ENCODE assay signal across 8 cellular contexts in genomic region chr5:180071418-180072255, GRCh38. TPM values are rescaled to one million over a fixed set of nuclear protein-coding genes. Genes with fewer than 3 reads are reported as not detected.
DNase-seq lines count a peak whose midpoint lies in the region; ATAC-seq and TF ChIP-seq lines count a peak whose summit lies in the region.

TSS of gene RNF130 (minus strand) at chr5:180071759. CDS start at chr5:180071702, 57 bp downstream.

- intact Hi-C loops in HCT116 (cut with micrococcal nuclease): loop anchor here (5.0 kb wide), 1 partner anchor 214 kb away; the partner anchor contains the start of gene MRNIP

- no peaks in the 10 kb centered on the region for H3F3A ChIP-seq in smooth muscle cell (ENCODE audit: low read depth)

- H3K4me3 ChIP-seq in HCT116 (replicated peaks in 1 of 2; ENCODE audit: low read depth in 1 of 2, low read length in 2 of 2) (peak within 1 kb of the TSS; percentile 61 to 79), smooth muscle cell (peak within 1 kb of the TSS; percentile 90)

- peaks cover 6 to 25% of the 10 kb centered on the region in 2 experiments; a peak in 3 of 4 replicates for H3K4me1 ChIP-seq in HCT116 (ENCODE audit: control insufficient read depth in 1 of 2, insufficient read depth in 2 of 2, low read length in 2 of 2)
- peaks cover 34% of the 10 kb centered on the region for H3K4me1 ChIP-seq in smooth muscle cell (ENCODE audit: low read depth)

- TF ChIP-seq CTCF in HCT116 (IDR thresholded peaks at IDR 0.05 in 2 of 3, conservative IDR thresholded peaks at IDR 0.05 in 1 of 3; ENCODE audit: borderline replicate concordance in 1 of 3, insufficient read depth in 1 of 3, low read depth in 2 of 3, low read length in 2 of 3): no peak
- no peak for TF ChIP-seq CTCF in smooth muscle cell (IDR thresholded peaks at IDR 0.05; ENCODE audit: borderline replicate concordance, insufficient read depth, poor library complexity, severe bottlenecking)

- H3K27me3 ChIP-seq in HCT116 (ENCODE audit: insufficient read depth, low read length): no peaks in the 10 kb centered on the region
- H3K27me3 ChIP-seq in smooth muscle cell (ENCODE audit: low read depth): no peaks in the 10 kb centered on the region

- no peak for TF ChIP-seq RAD21 in HCT116 (IDR thresholded peaks at IDR 0.05; ENCODE audit: low read depth)

- H3K79me2 ChIP-seq in HCT116 (ENCODE audit: insufficient read depth, low read length) (peaks cover 43% of the 10 kb centered on the region), smooth muscle cell (ENCODE audit: low read depth) (peaks cover 43% of the 10 kb centered on the region)

- peak within 1 kb of the TSS; percentile 96 for H3K4me2 ChIP-seq in HCT116 (ENCODE audit: low read length)
- H3K4me2 ChIP-seq in smooth muscle cell: peak within 1 kb of the TSS; percentile 99

- POLR2A ChIA-PET in HCT116 (lab: Charles Lee): no interaction called here

- H4K20me1 ChIP-seq in HCT116 (ENCODE audit: insufficient read depth): no peaks in the 10 kb centered on the region
- peaks cover 41% of the 10 kb centered on the region for H4K20me1 ChIP-seq in smooth muscle cell (ENCODE audit: low read depth)

- RAD21 ChIA-PET in HCT116 (lab: Charles Lee; ENCODE audit: low non-redundant PET in 1 of 2, low total read pairs in 2 of 2, uncharacterized antibody in 2 of 2, unreplicated experiment in 2 of 2): no interaction called here

- H3K9me3 ChIP-seq in HCT116 (ENCODE audit: control insufficient read depth in 1 of 2, insufficient read depth in 1 of 2, low read depth in 1 of 2, low read length in 2 of 2) (peaks cover 0 to 7% of the 10 kb centered on the region in 2 experiments; a peak in 1 of 4 replicates), smooth muscle cell (replicated peaks; ENCODE audit: low read depth) (no peaks in the 10 kb centered on the region)

- H2AFZ ChIP-seq in HCT116 (ENCODE audit: low read depth, low read length, poor library complexity, severe bottlenecking): peak within 1 kb of the TSS; percentile 32
- H2AFZ ChIP-seq in smooth muscle cell (ENCODE audit: low read depth): peak within 1 kb of the TSS; percentile 95

- BruUV-seq in HCT116 (replicated peaks; lab: Mats Ljungman, UMichigan): no TSS peak

- ATAC-seq in HCT116 (peak; percentile 81), HG02840 (IDR thresholded peaks at IDR 0.05; ENCODE audit: low FRiP score, unreplicated experiment) (no peak)

- H3K9me2 ChIP-seq in HCT116 (ENCODE audit: insufficient read depth): no peaks in the 10 kb centered on the region

- peak; percentile 90 for DNase-seq in COR-L47 (lab: John Stamatoyannopoulos, UW)
- DNase-seq in HCT116 (ENCODE audit: low read depth, low spot score): peak; percentile 77
- DNase-seq in NCI-H2196 treated with DMSO at 0.1 percent for 48 hours (lab: John Stamatoyannopoulos, UW; ENCODE audit: unreplicated experiment): peak; percentile 90
- peak; percentile 73 for DNase-seq in activated CD4-positive, alpha-beta T cell treated with anti-CD3 and anti-CD28 coated beads for 1 hour
- peak; percentile 76 for DNase-seq in central memory CD4-positive, alpha-beta T cell
- DNase-seq in inferior parietal cortex (ENCODE audit: extremely low spot score): peak; percentile 86
- DNase-seq in smooth muscle cell (lab: John Stamatoyannopoulos, UW; ENCODE audit: unreplicated experiment): peak; percentile 82

- 1% methylated on average over 80 of the region's 129 CpGs for WGBS in smooth muscle cell (ENCODE audit: low lambda C conversion rate)

- H3K27ac ChIP-seq in HCT116 (ENCODE audit: low read depth, low read length) (peak within 1 kb of the TSS; percentile 79), smooth muscle cell (ENCODE audit: low read depth) (peak within 1 kb of the TSS; percentile 86)

- CTCF ChIA-PET in HCT116 (lab: Charles Lee): interaction anchor here (0.7 kb wide), 1 partner anchor 244 kb away, joined by 3 read pairs; no protein-coding TSS in a partner anchor

- H3K9ac ChIP-seq in HCT116 (ENCODE audit: low read length) (peak within 1 kb of the TSS; percentile 75), smooth muscle cell (ENCODE audit: low read depth) (peak within 1 kb of the TSS; percentile 89)

- no peaks in the 10 kb centered on the region for H3K36me3 ChIP-seq in HCT116 (ENCODE audit: control insufficient read depth in 1 of 2, insufficient read depth in 2 of 2, low read length in 2 of 2)
- H3K36me3 ChIP-seq in smooth muscle cell (ENCODE audit: low read depth): no peaks in the 10 kb centered on the region

- peak; percentile 45 for TF ChIP-seq POLR2A in HCT116 (IDR thresholded peaks at IDR 0.05; ENCODE audit: borderline replicate concordance, extremely low read depth, insufficient read depth, insufficient read length)

TF ChIP-seq in HCT116, 20 proteins besides CTCF, POLR2A, EP300 and RAD21:
- no peak for TF ChIP-seq ZBTB33 (IDR thresholded peaks at IDR 0.05; ENCODE audit: extremely low read depth, insufficient replicate concordance, low read length)
- TF ChIP-seq MAX (IDR thresholded peaks at IDR 0.05): peak; percentile 100
- TF ChIP-seq REST (IDR thresholded peaks at IDR 0.05; ENCODE audit: low read depth): no peak
- peak; percentile 100 for TF ChIP-seq CBX3 (IDR thresholded peaks at IDR 0.05; ENCODE audit: low read depth)
- TF ChIP-seq POLR2AphosphoS5 (IDR thresholded peaks at IDR 0.05; ENCODE audit: low read depth, low read length): no peak; the same call in 1 of the 2 replicates
- peak; percentile 77 for TF ChIP-seq ZFX (IDR thresholded peaks at IDR 0.05)
- no peak for TF ChIP-seq YY1 (IDR thresholded peaks at IDR 0.05; ENCODE audit: extremely low read depth, insufficient replicate concordance, low read depth, low read length)
- no peak for TF ChIP-seq SP1 (IDR thresholded peaks at IDR 0.05; ENCODE audit: low read depth)
- TF ChIP-seq CEBPB (IDR thresholded peaks at IDR 0.05; ENCODE audit: low read depth): no peak
- TF ChIP-seq SRF (IDR thresholded peaks at IDR 0.05; ENCODE audit: low read depth): no peak

RNA-seq across cellular contexts. Expression of gene RNF130, which starts in this region (rescaled TPM):
- total RNA-seq in HCT116 (2021; ENCODE audit: unreplicated experiment) (34.9 TPM), smooth muscle cell (32.4 and 43.8 TPM in 2 replicates)
- 27.6 and 36.1 TPM in 2 replicates for polyA plus RNA-seq in HCT116 (2012)
- polyA plus RNA-seq in smooth muscle cell: 32.1 and 37.5 TPM in 2 replicates
